Comparison of ENCODE assay signal across 1 cellular context in genomic region chr16:12021578-12022265, GRCh38.
TF ChIP-seq lines count a peak whose summit lies in the region.

No MANE protein-coding gene starts in this region.

TF ChIP-seq in GM12878, 131 proteins besides CTCF, POLR2A, EP300 and RAD21:
- TF ChIP-seq, protein P1, sequence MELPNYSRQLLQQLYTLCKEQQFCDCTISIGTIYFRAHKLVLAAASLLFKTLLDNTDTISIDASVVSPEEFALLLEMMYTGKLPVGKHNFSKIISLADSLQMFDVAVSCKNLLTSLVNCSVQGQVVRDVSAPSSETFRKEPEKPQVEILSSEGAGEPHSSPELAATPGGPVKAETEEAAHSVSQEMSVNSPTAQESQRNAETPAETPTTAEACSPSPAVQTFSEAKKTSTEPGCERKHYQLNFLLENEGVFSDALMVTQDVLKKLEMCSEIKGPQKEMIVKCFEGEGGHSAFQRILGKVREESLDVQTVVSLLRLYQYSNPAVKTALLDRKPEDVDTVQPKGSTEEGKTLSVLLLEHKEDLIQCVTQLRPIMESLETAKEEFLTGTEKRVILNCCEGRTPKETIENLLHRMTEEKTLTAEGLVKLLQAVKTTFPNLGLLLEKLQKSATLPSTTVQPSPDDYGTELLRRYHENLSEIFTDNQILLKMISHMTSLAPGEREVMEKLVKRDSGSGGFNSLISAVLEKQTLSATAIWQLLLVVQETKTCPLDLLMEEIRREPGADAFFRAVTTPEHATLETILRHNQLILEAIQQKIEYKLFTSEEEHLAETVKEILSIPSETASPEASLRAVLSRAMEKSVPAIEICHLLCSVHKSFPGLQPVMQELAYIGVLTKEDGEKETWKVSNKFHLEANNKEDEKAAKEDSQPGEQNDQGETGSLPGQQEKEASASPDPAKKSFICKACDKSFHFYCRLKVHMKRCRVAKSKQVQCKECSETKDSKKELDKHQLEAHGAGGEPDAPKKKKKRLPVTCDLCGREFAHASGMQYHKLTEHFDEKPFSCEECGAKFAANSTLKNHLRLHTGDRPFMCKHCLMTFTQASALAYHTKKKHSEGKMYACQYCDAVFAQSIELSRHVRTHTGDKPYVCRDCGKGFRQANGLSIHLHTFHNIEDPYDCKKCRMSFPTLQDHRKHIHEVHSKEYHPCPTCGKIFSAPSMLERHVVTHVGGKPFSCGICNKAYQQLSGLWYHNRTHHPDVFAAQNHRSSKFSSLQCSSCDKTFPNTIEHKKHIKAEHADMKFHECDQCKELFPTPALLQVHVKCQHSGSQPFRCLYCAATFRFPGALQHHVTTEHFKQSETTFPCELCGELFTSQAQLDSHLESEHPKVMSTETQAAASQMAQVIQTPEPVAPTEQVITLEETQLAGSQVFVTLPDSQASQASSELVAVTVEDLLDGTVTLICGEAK (IDR thresholded peaks at IDR 0.05; ENCODE audit: borderline replicate concordance): peak; percentile 51; the same call in 1 of the 2 replicates
- TF ChIP-seq ZNF384 (IDR thresholded peaks at IDR 0.05; ENCODE audit: borderline replicate concordance, low read depth, low read length) (peak; percentile 31; the same call in 1 of the 2 replicates), ZNF24 (IDR thresholded peaks at IDR 0.05) (no peak), MEF2A (IDR thresholded peaks at IDR 0.05; ENCODE audit: insufficient read depth, low read depth, low read length) (no peak)
- TF ChIP-seq, protein P2, sequence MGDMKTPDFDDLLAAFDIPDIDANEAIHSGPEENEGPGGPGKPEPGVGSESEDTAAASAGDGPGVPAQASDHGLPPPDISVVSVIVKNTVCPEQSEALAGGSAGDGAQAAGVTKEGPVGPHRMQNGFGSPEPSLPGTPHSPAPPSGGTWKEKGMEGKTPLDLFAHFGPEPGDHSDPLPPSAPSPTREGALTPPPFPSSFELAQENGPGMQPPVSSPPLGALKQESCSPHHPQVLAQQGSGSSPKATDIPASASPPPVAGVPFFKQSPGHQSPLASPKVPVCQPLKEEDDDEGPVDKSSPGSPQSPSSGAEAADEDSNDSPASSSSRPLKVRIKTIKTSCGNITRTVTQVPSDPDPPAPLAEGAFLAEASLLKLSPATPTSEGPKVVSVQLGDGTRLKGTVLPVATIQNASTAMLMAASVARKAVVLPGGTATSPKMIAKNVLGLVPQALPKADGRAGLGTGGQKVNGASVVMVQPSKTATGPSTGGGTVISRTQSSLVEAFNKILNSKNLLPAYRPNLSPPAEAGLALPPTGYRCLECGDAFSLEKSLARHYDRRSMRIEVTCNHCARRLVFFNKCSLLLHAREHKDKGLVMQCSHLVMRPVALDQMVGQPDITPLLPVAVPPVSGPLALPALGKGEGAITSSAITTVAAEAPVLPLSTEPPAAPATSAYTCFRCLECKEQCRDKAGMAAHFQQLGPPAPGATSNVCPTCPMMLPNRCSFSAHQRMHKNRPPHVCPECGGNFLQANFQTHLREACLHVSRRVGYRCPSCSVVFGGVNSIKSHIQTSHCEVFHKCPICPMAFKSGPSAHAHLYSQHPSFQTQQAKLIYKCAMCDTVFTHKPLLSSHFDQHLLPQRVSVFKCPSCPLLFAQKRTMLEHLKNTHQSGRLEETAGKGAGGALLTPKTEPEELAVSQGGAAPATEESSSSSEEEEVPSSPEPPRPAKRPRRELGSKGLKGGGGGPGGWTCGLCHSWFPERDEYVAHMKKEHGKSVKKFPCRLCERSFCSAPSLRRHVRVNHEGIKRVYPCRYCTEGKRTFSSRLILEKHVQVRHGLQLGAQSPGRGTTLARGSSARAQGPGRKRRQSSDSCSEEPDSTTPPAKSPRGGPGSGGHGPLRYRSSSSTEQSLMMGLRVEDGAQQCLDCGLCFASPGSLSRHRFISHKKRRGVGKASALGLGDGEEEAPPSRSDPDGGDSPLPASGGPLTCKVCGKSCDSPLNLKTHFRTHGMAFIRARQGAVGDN (IDR thresholded peaks at IDR 0.05): no peak
TF ChIP-seq in GM12878: peak in this region for 2.
